8 cellular contexts compared by ENCODE assay signal in genomic region chr6:117919775-117920492, GRCh38. TPM values are rescaled to one million over a fixed set of nuclear protein-coding genes. Genes with fewer than 3 reads are reported as not detected.
DNase-seq lines count a peak whose midpoint lies in the region; ATAC-seq and TF ChIP-seq lines count a peak whose summit lies in the region.

No MANE protein-coding gene starts in this region.

- peaks cover 0 to 10% of the 10 kb centered on the region in 2 donors for H3K27me3 ChIP-seq in tibial nerve

- in situ Hi-C loops in T47D (cut with HindIII; ENCODE audit: low pct_unique_long_range_greater_than_20kb, low sequenced_read_pairs) = no loop called here

- TF ChIP-seq EP300 in tibial nerve (IDR thresholded peaks at IDR 0.05) = no peak

- peak; percentile 57 for DNase-seq in NCI-H82 (lab: John Stamatoyannopoulos, UW)
- no peak for DNase-seq in NCI-H82 treated with DMSO at 0.1 percent for 48 hours (lab: John Stamatoyannopoulos, UW; ENCODE audit: unreplicated experiment)
- DNase-seq in T47D (ENCODE audit: low read depth in 1 of 2, low spot score in 1 of 2) = peak; percentile 8 to 28
- peak; percentile 48 for DNase-seq in medulla oblongata (ENCODE audit: extremely low spot score)
- peak in 1 of 2 donors; percentile 25 for DNase-seq in tibial nerve (ENCODE audit: low spot score in 2 of 2)
- DNase-seq in AML-193 (lab: John Stamatoyannopoulos, UW) = no peak
- DNase-seq in GM10248 (ENCODE audit: extremely low spot score) = no peak

- POLR2A ChIA-PET in GM10248 (lab: Yijun Ruan, JAX) = no interaction called here

- TF ChIP-seq CTCF in tibial nerve (IDR thresholded peaks at IDR 0.05) = no peak
- no peak for TF ChIP-seq CTCF in GM10248 (IDR thresholded peaks at IDR 0.05; ENCODE audit: control extremely low read depth, extremely low read depth, low read depth, missing control alignments)

- 1 to 6% methylated on average over 36 to 37 of the region's 37 CpGs for WGBS in tibial nerve, 2 donors

- no peak for ATAC-seq in GM18909 (IDR thresholded peaks at IDR 0.05; ENCODE audit: poor library complexity, unreplicated experiment)

- H3K27ac ChIP-seq in tibial nerve = peak overlapping the region; percentile 47 to 87 (median 66)

- CTCF ChIA-PET in GM10248 (lab: Yijun Ruan, JAX) = interaction anchor here (1.4 to 2.4 kb wide), 3 partner anchors 12 to 14 kb away, joined by 3 to 6 read pairs (median 4); partner anchors contain the start of gene SLC35F1

- H3K4me3 ChIP-seq in tibial nerve = peak overlapping the region; percentile 27 to 53 (median 32)

- no peak for TF ChIP-seq POLR2A in tibial nerve (IDR thresholded peaks at IDR 0.05)

- no peaks in the 10 kb centered on the region for H3K36me3 ChIP-seq in tibial nerve

- no peaks in the 10 kb centered on the region for H3K9me3 ChIP-seq in tibial nerve

- H3K4me1 ChIP-seq in tibial nerve = peaks cover 0 to 15% (median 0%) of the 10 kb centered on the region in 4 donors

RNA-seq across cellular contexts. Expression of gene SLC35F1, which starts 12.9 kb away (rescaled TPM):
- total RNA-seq in tibial nerve = 10 to 100 TPM; 12.7 to 40.4 (median 16.5) TPM

Comparison
In these comparisons a context has a peak if more than half of its experiments do, and no peak if none do; other contexts are left out.
1. DNase-seq: peak in NCI-H82 (single experiment), T47D (2 of 2) and medulla oblongata (single experiment); none in NCI-H82 treated with DMSO at 0.1 percent for 48 hours (single experiment), AML-193 (0 of 2) and GM10248 (single experiment).